In the genomic region with DNA sequence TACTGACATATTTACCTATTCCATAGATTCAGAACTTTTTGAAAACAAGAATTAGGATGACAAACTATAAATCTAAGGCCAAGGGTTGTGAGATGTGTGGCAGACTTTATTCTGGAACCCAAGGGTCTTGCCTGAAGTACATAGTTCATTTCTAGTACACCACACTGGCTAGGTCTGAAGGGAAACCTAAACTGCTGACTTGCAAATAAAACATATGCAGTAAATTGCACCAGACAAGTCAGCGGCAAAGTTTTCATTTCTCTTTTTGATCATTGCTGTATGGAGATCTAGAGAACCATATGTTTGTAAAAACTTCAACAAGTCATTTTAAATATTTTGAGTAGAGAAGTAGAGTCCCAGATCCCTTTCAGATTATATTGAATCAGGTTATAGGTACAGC, we compare ENCODE assay signal across 21 cellular contexts.
"Had no signal": no experiment of that assay in that cellular context is flagged by ENCODE, and none has a peak within 500 bp of the region (broad histone marks: within the 10 kb centered on the region; RNA-seq: fewer than 3 reads in every experiment).

No MANE protein-coding gene starts in this region.

- H3K4me3 ChIP-seq: left ventricle myocardium inferior, mucosa of descending colon, ovary, right atrium auricular region, sigmoid colon, spleen, suprapubic skin, thoracic aorta, tibial artery, upper lobe of right lung had no signal

- H3K9me3 ChIP-seq: left ventricle myocardium inferior, mucosa of descending colon, ovary, right atrium auricular region, sigmoid colon, spleen, suprapubic skin, thoracic aorta, tibial artery, upper lobe of right lung had no signal

- FAIRE-seq: islet of Langerhans, urothelium cell line had no signal

- H3K36me3 ChIP-seq: left ventricle myocardium inferior, ovary, right atrium auricular region, sigmoid colon, spleen, suprapubic skin, thoracic aorta, tibial artery, upper lobe of right lung had no signal

- DNase-seq: hypothalamus; immature natural killer cell; left ventricle myocardium inferior; midbrain; mucosa of descending colon; naive thymus-derived CD4-positive, alpha-beta T cell; ovary; sigmoid colon; small intestine; spleen; stimulated activated CD4-positive, alpha-beta T cell treated with anti-CD3 and anti-CD28 coated beads, Interleukin-4, amount 100 ng/mL, for 24 hours; stimulated activated naive CD4-positive, alpha-beta T cell; tibial artery; upper lobe of right lung had no signal

- H3K27me3 ChIP-seq: ovary, right atrium auricular region, sigmoid colon, spleen, suprapubic skin, tibial artery, upper lobe of right lung had no signal

- ATAC-seq: mucosa of descending colon; naive thymus-derived CD4-positive, alpha-beta T cell; natural killer cell treated with Interleukin-12 subunit alpha and Interleukin-12 subunit beta and Interleukin-15 and Interleukin-18, amount 100 ng/mL, for 72 hours; stimulated activated effector memory CD8-positive, alpha-beta T cell treated with anti-CD3 and anti-CD28 coated beads, Interleukin-12 subunit alpha, Interleukin-12 subunit beta, amount 100 ng/mL, for 72 hours; upper lobe of right lung had no signal

- H3K27ac ChIP-seq: left ventricle myocardium inferior, ovary, right atrium auricular region, sigmoid colon, spleen, suprapubic skin, thoracic aorta, tibial artery, upper lobe of right lung had no signal

- H3K4me1 ChIP-seq: left ventricle myocardium inferior, right atrium auricular region, sigmoid colon, spleen, suprapubic skin, tibial artery, upper lobe of right lung had no signal
